In genomic region chr19:32746631-32747196, GRCh38 we compare ENCODE assay signal across 9 cellular contexts. TPM values are rescaled to one million over a fixed set of nuclear protein-coding genes. Genes with fewer than 3 reads are reported as not detected.
DNase-seq lines count a peak whose midpoint lies in the region; ATAC-seq and TF ChIP-seq lines count a peak whose summit lies in the region.
"Not testable (repeated sequence)": the region's sequence is repeated elsewhere in the genome, so short reads cannot be mapped to it uniquely, and the experiment has no call there.
"Had no signal": no experiment of that assay in that cellular context is flagged by ENCODE, and none has a peak within 500 bp of the region (broad histone marks: within the 10 kb centered on the region; RNA-seq: fewer than 3 reads in every experiment).

No MANE protein-coding gene starts in this region.

- H3K4me3 ChIP-seq in DND-41 (ENCODE audit: low read depth in 1 of 2, low read length in 2 of 2) = not testable (repeated sequence)

- H3K79me2 ChIP-seq in DND-41 (ENCODE audit: insufficient read depth, low read length) = not testable (repeated sequence)

- H3K27me3 ChIP-seq in DND-41 (ENCODE audit: insufficient read depth, low read length, poor library complexity) = not testable (repeated sequence)

- not testable (repeated sequence) for H3K36me3 ChIP-seq in DND-41 (ENCODE audit: insufficient read depth, low read length)

- ATAC-seq in DND-41 (ENCODE audit: insufficient read depth, low read depth) = not testable (repeated sequence)
- ATAC-seq in HG02885 (IDR thresholded peaks at IDR 0.05; ENCODE audit: poor library complexity, unreplicated experiment) = peak; percentile 59

- H3K4me2 ChIP-seq in DND-41 (ENCODE audit: insufficient read depth, low read length) = not testable (repeated sequence)

- not testable (repeated sequence) for H3K9ac ChIP-seq in DND-41 (ENCODE audit: low read depth, low read length)

- H2AFZ ChIP-seq in DND-41 (ENCODE audit: low read depth, low read length) = not testable (repeated sequence)

- DNase-seq in DND-41 = peak; percentile 24
- DNase-seq in NCI-H2227 (lab: John Stamatoyannopoulos, UW; ENCODE audit: unreplicated experiment) = peak; percentile 85
- DNase-seq in T-helper 22 cell (ENCODE audit: low read depth) = peak; percentile 49
- peak; percentile 35 for DNase-seq in activated gamma-delta T cell treated with Interleukin-2 at 50 U/mL for 16 hours
- DNase-seq in effector CD8-positive, alpha-beta T cell (lab: John Stamatoyannopoulos, UW) = peak; percentile 43
- DNase-seq in myocyte (ENCODE audit: low read depth) = peak; percentile 31
- DNase-seq in stromal cell of bone marrow (ENCODE audit: low read depth) = peak; percentile 8

- H3K4me1 ChIP-seq in DND-41 (ENCODE audit: insufficient read depth, low read length) = not testable (repeated sequence)

- not testable (repeated sequence) for H3K27ac ChIP-seq in DND-41 (ENCODE audit: low read length)

- not testable (repeated sequence) for H3K9me3 ChIP-seq in DND-41 (ENCODE audit: insufficient read depth, low read length, severe bottlenecking)

- not testable (repeated sequence) for H4K20me1 ChIP-seq in DND-41 (ENCODE audit: insufficient read depth, low read length)

- not testable (repeated sequence) for TF ChIP-seq CTCF in DND-41 (IDR thresholded peaks at IDR 0.05; ENCODE audit: borderline replicate concordance, extremely low read depth, low read length, poor library complexity, severe bottlenecking)

RNA-seq across cellular contexts. Expression of gene TDRD12, which starts 27.1 kb away (rescaled TPM):
- total RNA-seq in myocyte = 0.16 and 1.1 TPM in 2 replicates
- polyA plus RNA-seq in myocyte (2012) = 0.16 TPM
- total RNA-seq: activated CD8-positive, alpha-beta memory T cell treated with anti-CD3 and anti-CD28 coated beads for 36 hours had no signal

RNA-seq across cellular contexts. Expression of gene NUDT19, which starts 55.1 kb away (rescaled TPM):
- total RNA-seq in myocyte = 21.1 and 27.5 TPM in 2 replicates
- 10.8 TPM for polyA plus RNA-seq in myocyte (2012)

Comparison
In these comparisons a context has a peak if more than half of its experiments do, and no peak if none do; other contexts are left out.
1. DNase-seq: peak in every context shown above with its lines; median percentile 85 in NCI-H2227; 49 in T-helper 22 cell; 43 in effector CD8-positive, alpha-beta T cell; 35 in activated gamma-delta T cell treated with Interleukin-2 at 50 U/mL for 16 hours; 31 in myocyte; 24 in DND-41; 8 in stromal cell of bone marrow.